ENCODE assay signal across 17 cellular contexts in genomic region chr13:60790620-60791019, GRCh38.
"Had no signal": no experiment of that assay in that cellular context is flagged by ENCODE, and none has a peak within 500 bp of the region (broad histone marks: within the 10 kb centered on the region; RNA-seq: fewer than 3 reads in every experiment).

No MANE protein-coding gene starts in this region.

- H3K4me1 Mint-ChIP-seq: activated naive CD8-positive, alpha-beta T cell treated with anti-CD3 and anti-CD28 coated beads, Interleukin-2, amount 10 ng/mL, durations not matched to agents 7 days and 5 days; natural killer cell had no signal

- H3K36me3 Mint-ChIP-seq: activated naive CD8-positive, alpha-beta T cell treated with anti-CD3 and anti-CD28 coated beads, Interleukin-2, amount 10 ng/mL, durations not matched to agents 7 days and 5 days; natural killer cell had no signal

- H3K27me3 Mint-ChIP-seq: activated naive CD8-positive, alpha-beta T cell treated with anti-CD3 and anti-CD28 coated beads, Interleukin-2, amount 10 ng/mL, durations not matched to agents 7 days and 5 days; dendritic cell treated with granulocyte-macrophage colony-stimulating factor and Interleukin-4, amounts not matched to agents 40 ng/mL and 50 ng/mL, for 4 days; effector memory CD8-positive, alpha-beta T cell had no signal

- FAIRE-seq: islet of Langerhans had no signal

- H3K27ac Mint-ChIP-seq: activated naive CD8-positive, alpha-beta T cell treated with anti-CD3 and anti-CD28 coated beads, Interleukin-2, amount 10 ng/mL, durations not matched to agents 7 days and 5 days; activated T-helper 1 cell treated with anti-CD3 and anti-CD28 coated beads, Interleukin-12 subunit alpha, Interleukin-12 subunit beta, Interleukin-2, Interleukin-4 antibody, amounts not matched to agents 30 ng/mL and 10 ng/mL and 1 ng/mL, durations not matched to agents 14 hours and 24 hours and 36 hours; dendritic cell treated with granulocyte-macrophage colony-stimulating factor and Interleukin-4, amounts not matched to agents 40 ng/mL and 50 ng/mL, for 4 days; effector memory CD8-positive, alpha-beta T cell; natural killer cell had no signal

- H3K36me3 ChIP-seq: heart right ventricle had no signal

- H3K27me3 ChIP-seq: heart right ventricle had no signal

- H3K27ac ChIP-seq: epithelial cell of prostate, heart right ventricle had no signal

- ATAC-seq: effector memory CD8-positive, alpha-beta T cell; left lobe of liver; natural killer cell had no signal

- H3K9me3 ChIP-seq: heart right ventricle had no signal

- H3K4me3 ChIP-seq: heart right ventricle had no signal

- H3K9me3 Mint-ChIP-seq: activated naive CD8-positive, alpha-beta T cell treated with anti-CD3 and anti-CD28 coated beads, Interleukin-2, amount 10 ng/mL, durations not matched to agents 7 days and 5 days; dendritic cell treated with granulocyte-macrophage colony-stimulating factor and Interleukin-4, amounts not matched to agents 40 ng/mL and 50 ng/mL, for 4 days had no signal

- H3K4me3 Mint-ChIP-seq: activated naive CD8-positive, alpha-beta T cell treated with anti-CD3 and anti-CD28 coated beads, Interleukin-2, amount 10 ng/mL, durations not matched to agents 7 days and 5 days; activated T-helper 1 cell treated with anti-CD3 and anti-CD28 coated beads, Interleukin-12 subunit alpha, Interleukin-12 subunit beta, Interleukin-2, Interleukin-4 antibody, amounts not matched to agents 30 ng/mL and 10 ng/mL and 1 ng/mL, durations not matched to agents 14 hours and 24 hours and 36 hours; dendritic cell treated with granulocyte-macrophage colony-stimulating factor and Interleukin-4, amounts not matched to agents 40 ng/mL and 50 ng/mL, for 4 days; effector memory CD8-positive, alpha-beta T cell; natural killer cell had no signal

- DNase-seq: activated CD4-positive, CD25-positive, alpha-beta regulatory T cell treated with anti-CD3 and anti-CD28 coated beads, Interleukin-2, amount 50 U/mL, for 72 hours; activated naive CD8-positive, alpha-beta T cell treated with anti-CD3 and anti-CD28 coated beads, Interleukin-2, amount 10 ng/mL, durations not matched to agents 7 days and 5 days; aorta; cerebellar nuclear complex; effector memory CD8-positive, alpha-beta T cell; foreskin melanocyte; heart right ventricle; natural killer cell; nucleus accumbens; posterior cingulate gyrus; stimulated activated CD4-positive, alpha-beta T cell treated with anti-CD3 and anti-CD28 coated beads, Interleukin-2, amount 100 ng/mL, for 24 hours; T-helper 9 cell had no signal
